24 cellular contexts compared by ENCODE assay signal in the genomic region with DNA sequence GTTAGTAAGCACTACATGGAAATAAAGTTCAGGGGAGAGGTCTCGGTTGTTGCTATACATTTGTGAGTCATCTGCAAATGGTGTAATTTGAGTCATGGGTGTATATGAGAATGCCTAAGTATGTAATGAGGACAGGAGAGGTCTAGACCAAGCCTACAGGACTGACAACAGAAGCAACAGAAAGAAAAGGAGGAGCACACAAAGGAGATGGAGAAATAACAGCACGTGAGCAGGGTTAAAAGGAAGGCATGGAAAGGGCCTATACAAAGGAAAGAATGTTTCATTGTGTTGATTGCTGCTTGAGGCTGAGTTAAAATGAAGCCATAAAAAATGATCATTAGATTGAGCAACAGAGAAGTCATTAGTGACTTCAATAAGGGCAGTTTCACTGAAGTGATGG. TPM values are rescaled to one million over a fixed set of nuclear protein-coding genes. Genes with fewer than 3 reads are reported as not detected.
DNase-seq lines count a peak whose midpoint lies in the region; ATAC-seq, FAIRE-seq and TF ChIP-seq lines count a peak whose summit lies in the region.
"Had no signal": no experiment of that assay in that cellular context is flagged by ENCODE, and none has a peak within 500 bp of the region (broad histone marks: within the 10 kb centered on the region; RNA-seq: fewer than 3 reads in every experiment).

No MANE protein-coding gene starts in this region.

- H2BK15ac ChIP-seq in IMR-90 (ENCODE audit: low read depth, low read length) (0 out of 3 replicates have a peak overlapping the region, but pooled peaks have one; percentile 0), mesenchymal stem cell (ENCODE audit: low read depth, poor library complexity, severe bottlenecking) (no peak overlapping the region)

- no peaks in the 10 kb centered on the region for H3K36me3 Mint-ChIP-seq in astrocyte (ENCODE audit: low read depth, unreplicated experiment)
- H3K36me3 Mint-ChIP-seq: memory B cell; naive thymus-derived CD4-positive, alpha-beta T cell had no signal

- H2BK20ac ChIP-seq in IMR-90 (ENCODE audit: low read depth, low read length): peak overlapping the region; percentile 50; the same call in 1 of the 2 replicates

- H3K4ac ChIP-seq in IMR-90 (ENCODE audit: low read depth, low read length) (no peak overlapping the region), mesenchymal stem cell (ENCODE audit: low read depth in 1 of 2, low read length in 2 of 2) (no peak overlapping the region)

- no peak overlapping the region for H2AK9ac ChIP-seq in IMR-90 (replicated peaks; ENCODE audit: low read depth, low read length, poor library complexity)

- no peak for FAIRE-seq in astrocyte (lab: Jason Lieb, UNC)
- FAIRE-seq: urothelium cell line had no signal

- H3K9me1 ChIP-seq in IMR-90 (ENCODE audit: insufficient read depth, low read length): no peaks in the 10 kb centered on the region

- H3K4me2 ChIP-seq in IMR-90 (ENCODE audit: low read depth, low read length) (no peak overlapping the region), astrocyte (ENCODE audit: low read length) (no peak overlapping the region), mesenchymal stem cell (ENCODE audit: low read length, poor library complexity, severe bottlenecking) (no peak overlapping the region)
- H3K4me2 ChIP-seq: BLaER1 treated with 17β-estradiol and CSF1 and Interleukin-3, amounts not matched to agents 10 nM and 100 nM had no signal

- no TSS peak for BruUV-seq in IMR-90 (replicated peaks; lab: Mats Ljungman, UMichigan)

- H2BK5ac ChIP-seq in IMR-90 (ENCODE audit: low read depth, low read length, poor library complexity, severe bottlenecking) (no peak overlapping the region), mesenchymal stem cell (ENCODE audit: low read depth, low read length, poor library complexity, severe bottlenecking) (no peak overlapping the region)

- no peaks in the 10 kb centered on the region for H3K4me1 ChIP-seq in IMR-90 (ENCODE audit: control insufficient read depth, insufficient read depth, low read length)
- no peaks in the 10 kb centered on the region for H3K4me1 ChIP-seq in astrocyte (ENCODE audit: insufficient read depth, low read length)
- H3K4me1 ChIP-seq in mesenchymal stem cell (ENCODE audit: control insufficient read depth, insufficient read depth, low read depth, low read length): peaks cover 1% of the 10 kb centered on the region
- H3K4me1 ChIP-seq in adrenal gland (replicated peaks in 1 of 2): no peaks in the 10 kb centered on the region
- H3K4me1 ChIP-seq: BLaER1 treated with 17β-estradiol and CSF1 and Interleukin-3, amounts not matched to agents 10 nM and 100 nM; right lobe of liver; suprapubic skin had no signal

- intact Hi-C loops in IMR-90 (cut with micrococcal nuclease) (no loop called here), adrenal gland (cut with DNase I) (no loop called here)

- H4K20me1 ChIP-seq in IMR-90 (ENCODE audit: insufficient read depth, low read length): no peaks in the 10 kb centered on the region
- H4K20me1 ChIP-seq in astrocyte (ENCODE audit: insufficient read depth, low read length): no peaks in the 10 kb centered on the region
- H4K20me1 ChIP-seq: BLaER1 treated with 17β-estradiol and CSF1 and Interleukin-3, amounts not matched to agents 10 nM and 100 nM had no signal

- CTCF ChIA-PET in IMR-90 (lab: Yijun Ruan, JAX): no interaction called here

- no peak for TF ChIP-seq POLR2A in IMR-90 (IDR thresholded peaks at IDR 0.05; ENCODE audit: low read depth, low read length)
- no peak for TF ChIP-seq POLR2A in adrenal gland (IDR thresholded peaks at IDR 0.05)

- H3K18ac ChIP-seq in IMR-90 (ENCODE audit: low read depth, low read length) (no peak overlapping the region), mesenchymal stem cell (ENCODE audit: low read depth in 1 of 2, low read length in 2 of 2) (no peak overlapping the region)

- no peaks in the 10 kb centered on the region for H3K9me3 Mint-ChIP-seq in astrocyte (ENCODE audit: unreplicated experiment)
- H3K9me3 Mint-ChIP-seq: memory B cell had no signal

- H3K27ac Mint-ChIP-seq in astrocyte (ENCODE audit: unreplicated experiment): no peak overlapping the region
- H3K27ac Mint-ChIP-seq: activated CD4-positive, alpha-beta T cell treated with anti-CD3 and anti-CD28 coated beads, Interleukin-2, amount 10 ng/mL, durations not matched to agents 7 days and 5 days; memory B cell; naive thymus-derived CD4-positive, alpha-beta T cell had no signal

- WGBS in IMR-90 (ENCODE audit: extremely low coverage in 2 of 2, insufficient read length in 1 of 2), 2 experiments: 50% methylated on average over 2 of the region's 2 CpGs; no CpG with 5 or more reads in 1 of the 2 experiments
- 63% methylated on average over 2 of the region's 2 CpGs for WGBS in mesenchymal stem cell
- 86 to 88% (median 87%) methylated on average over 2 of the region's 2 CpGs for WGBS in adrenal gland, 4 donors

- DNase-seq in DMS53 treated with DMSO at 0.1 percent for 48 hours (lab: John Stamatoyannopoulos, UW; ENCODE audit: unreplicated experiment): peak; percentile 34
- DNase-seq in IMR-90: peak; percentile 79
- peak; percentile 12 for DNase-seq in astrocyte (ENCODE audit: low read depth)
- peak; percentile 61 for DNase-seq in mesenchymal stem cell
- no peak for DNase-seq in DMS153 treated with DMSO at 0.1 percent for 48 hours (lab: John Stamatoyannopoulos, UW; ENCODE audit: unreplicated experiment)
- DNase-seq in activated CD8-positive, alpha-beta memory T cell treated with anti-CD3 and anti-CD28 coated beads for 24 hours: no peak
- DNase-seq in adrenal gland: no peak
- no peak for DNase-seq in activated effector memory CD4-positive, alpha-beta T cell treated with anti-CD3 and anti-CD28 coated beads, Interleukin-2, amount 50 U/mL, for 16 hours
- DNase-seq: activated CD4-positive, alpha-beta T cell treated with anti-CD3 and anti-CD28 coated beads, Interleukin-2, amount 10 ng/mL, durations not matched to agents 7 days and 5 days; caudate nucleus; erythroblast; GF-D8; H7; naive thymus-derived CD4-positive, alpha-beta T cell; NCI-H1436; OCI-M1; ovary; right lobe of liver; SIG-M5 had no signal

- H3K27ac ChIP-seq in IMR-90 (ENCODE audit: insufficient read depth, low read length): no peak overlapping the region
- H3K27ac ChIP-seq in astrocyte (ENCODE audit: low read depth, low read length): no peak overlapping the region
- H3K27ac ChIP-seq in mesenchymal stem cell (ENCODE audit: low read length, poor library complexity, severe bottlenecking): no peak overlapping the region
- no peak overlapping the region for H3K27ac ChIP-seq in adrenal gland
- H3K27ac ChIP-seq: BLaER1 treated with 17β-estradiol and CSF1 and Interleukin-3, amounts not matched to agents 10 nM and 100 nM; ovary; right lobe of liver; suprapubic skin had no signal

- peaks cover 2% of the 10 kb centered on the region for H3K4me1 Mint-ChIP-seq in astrocyte (ENCODE audit: low read depth, unreplicated experiment)
- H3K4me1 Mint-ChIP-seq: activated CD4-positive, alpha-beta T cell treated with anti-CD3 and anti-CD28 coated beads, Interleukin-2, amount 10 ng/mL, durations not matched to agents 7 days and 5 days; naive thymus-derived CD4-positive, alpha-beta T cell had no signal

- POLR2A ChIA-PET in IMR-90 (lab: Charles Lee; ENCODE audit: unreplicated experiment): no interaction called here

- H3K4me3 Mint-ChIP-seq in astrocyte (ENCODE audit: unreplicated experiment): no peak overlapping the region
- H3K4me3 Mint-ChIP-seq: activated CD4-positive, alpha-beta T cell treated with anti-CD3 and anti-CD28 coated beads, Interleukin-2, amount 10 ng/mL, durations not matched to agents 7 days and 5 days; memory B cell; naive thymus-derived CD4-positive, alpha-beta T cell had no signal

- H3K79me1 ChIP-seq in IMR-90 (ENCODE audit: low read depth in 1 of 2, low read length in 2 of 2): no peaks in the 10 kb centered on the region
- H3K79me1 ChIP-seq in mesenchymal stem cell (replicated peaks; ENCODE audit: low read length, poor library complexity, severe bottlenecking): no peaks in the 10 kb centered on the region

- H3K36me3 ChIP-seq in IMR-90 (ENCODE audit: control insufficient read depth, insufficient read depth, low read length) (no peaks in the 10 kb centered on the region), astrocyte (ENCODE audit: insufficient read depth, low read length) (no peaks in the 10 kb centered on the region), mesenchymal stem cell (ENCODE audit: control insufficient read depth in 1 of 2, insufficient read depth in 2 of 2, low read depth in 1 of 2, low read length in 2 of 2) (no peaks in the 10 kb centered on the region), adrenal gland (replicated peaks in 1 of 2) (no peaks in the 10 kb centered on the region)
- H3K36me3 ChIP-seq: BLaER1 treated with 17β-estradiol and CSF1 and Interleukin-3, amounts not matched to agents 10 nM and 100 nM; ovary; right lobe of liver; suprapubic skin had no signal

- H3K4me3 ChIP-seq in IMR-90 (ENCODE audit: insufficient read depth, low read depth, low read length) (no peak overlapping the region), astrocyte (ENCODE audit: insufficient read depth, low read depth, low read length) (no peak overlapping the region), mesenchymal stem cell (ENCODE audit: insufficient read depth in 1 of 2, low read depth in 1 of 2, low read length in 2 of 2) (no peak overlapping the region), adrenal gland (no peak overlapping the region)
- H3K4me3 ChIP-seq: BLaER1 treated with 17β-estradiol and CSF1 and Interleukin-3, amounts not matched to agents 10 nM and 100 nM; ovary; right lobe of liver; suprapubic skin had no signal

- H2AK5ac ChIP-seq in IMR-90 (ENCODE audit: low read depth, low read length): no peak overlapping the region
- no peak overlapping the region for H2AK5ac ChIP-seq in mesenchymal stem cell (ENCODE audit: low read length, severe bottlenecking)

- H4K91ac ChIP-seq in IMR-90 (ENCODE audit: insufficient read depth, low read depth, low read length): peak overlapping the region; percentile 28; the same call in 1 of the 2 replicates
- no peak overlapping the region for H4K91ac ChIP-seq in mesenchymal stem cell (ENCODE audit: low read length)

- H2AFZ ChIP-seq in IMR-90 (replicated peaks; ENCODE audit: low read length, poor library complexity) (no peak overlapping the region), astrocyte (ENCODE audit: low read depth, low read length) (no peak overlapping the region), mesenchymal stem cell (ENCODE audit: low read depth, low read length) (no peak overlapping the region)

- H4K8ac ChIP-seq in IMR-90 (ENCODE audit: low read depth in 2 of 2, low read length in 2 of 2) (no peak overlapping the region), mesenchymal stem cell (ENCODE audit: low read length) (no peak overlapping the region)

- H3K27me3 ChIP-seq in IMR-90 (ENCODE audit: control insufficient read depth, insufficient read depth, low read length) (no peaks in the 10 kb centered on the region), astrocyte (ENCODE audit: insufficient read depth, low read length) (no peaks in the 10 kb centered on the region), mesenchymal stem cell (ENCODE audit: control insufficient read depth in 1 of 2, insufficient read depth in 1 of 2, low read length in 2 of 2) (no peaks in the 10 kb centered on the region), adrenal gland (no peaks in the 10 kb centered on the region)
- H3K27me3 ChIP-seq: ovary, right lobe of liver, suprapubic skin had no signal

- H3K56ac ChIP-seq in IMR-90 (ENCODE audit: extremely low read depth, insufficient read depth, low read length): no peak overlapping the region

- H2BK12ac ChIP-seq in mesenchymal stem cell (ENCODE audit: low read length in 2 of 2): no peak overlapping the region

- H2BK120ac ChIP-seq in IMR-90 (ENCODE audit: low read depth, low read length) (no peak overlapping the region; the same call in 1 of the 2 replicates), mesenchymal stem cell (ENCODE audit: low read depth, low read length) (no peak overlapping the region)

- H3K9ac ChIP-seq in IMR-90 (ENCODE audit: low read depth, low read length): no peak overlapping the region
- H3K9ac ChIP-seq in astrocyte (ENCODE audit: low read length): no peak overlapping the region
- no peak overlapping the region for H3K9ac ChIP-seq in mesenchymal stem cell (ENCODE audit: low read length)
- H3K9ac ChIP-seq: BLaER1 treated with 17β-estradiol and CSF1 and Interleukin-3, amounts not matched to agents 10 nM and 100 nM had no signal

- H3K9me3 ChIP-seq in IMR-90 (ENCODE audit: control insufficient read depth, insufficient read depth, low read length) (no peaks in the 10 kb centered on the region), astrocyte (ENCODE audit: insufficient read depth, low read depth, low read length) (no peaks in the 10 kb centered on the region), mesenchymal stem cell (ENCODE audit: control insufficient read depth, low read length) (peaks cover 4% of the 10 kb centered on the region), adrenal gland (replicated peaks in 1 of 3) (no peaks in the 10 kb centered on the region)
- H3K9me3 ChIP-seq: ovary, right lobe of liver, suprapubic skin had no signal

- TF ChIP-seq CTCF in IMR-90 (conservative IDR thresholded peaks at IDR 0.05; ENCODE audit: low read depth, low read length) (no peak), astrocyte (IDR thresholded peaks at IDR 0.05; ENCODE audit: insufficient read depth, low read depth, low read length) (no peak), adrenal gland (IDR thresholded peaks at IDR 0.05) (no peak)

- peak; percentile 79 for ATAC-seq in IMR-90 (ENCODE audit: low read depth)
- ATAC-seq: naive thymus-derived CD4-positive, alpha-beta T cell; right lobe of liver had no signal

- no peak for TF ChIP-seq RAD21 in IMR-90 (IDR thresholded peaks at IDR 0.05; ENCODE audit: low read length)

- H4K5ac ChIP-seq in IMR-90 (ENCODE audit: low read depth, low read length): no peak overlapping the region

- in situ Hi-C loops in IMR-90 (cut with MboI; ENCODE audit: low sequenced_read_pairs): no loop called here

- H3K23ac ChIP-seq in IMR-90 (ENCODE audit: low read depth, low read length) (peak overlapping the region; percentile 19; the same call in 1 of the 2 replicates), mesenchymal stem cell (ENCODE audit: low read length in 2 of 2) (no peak overlapping the region)

- dilution Hi-C loops in IMR-90 (cut with HindIII; ENCODE audit: low sequenced_read_pairs, unreplicated experiment): no loop called here

- H3K79me2 ChIP-seq in astrocyte (ENCODE audit: insufficient read depth, low read length): no peaks in the 10 kb centered on the region

- H3K27me3 Mint-ChIP-seq in astrocyte (ENCODE audit: low read depth, unreplicated experiment): peaks cover 2% of the 10 kb centered on the region

- H3K14ac ChIP-seq in IMR-90 (replicated peaks; ENCODE audit: low read depth, low read length): no peak overlapping the region
- no peak overlapping the region for H3K14ac ChIP-seq in mesenchymal stem cell (ENCODE audit: low read length in 2 of 2)

RNA-seq across cellular contexts. Expression of a gene that starts 28.0 kb away (rescaled TPM):
- total RNA-seq in IMR-90 (2012; rRNA removed) (1.4 and 2.2 TPM in 2 replicates), astrocyte (1.6 and 2.4 TPM in 2 replicates), adrenal gland (1 to 10 TPM in 7 of 8 donors, under 1 TPM in 1; 0.93 to 2.6 (median 1.6) TPM)
- polyA plus RNA-seq in IMR-90 (2012; rRNA removed) (0.56 and 0.72 TPM in 2 replicates), adrenal gland (under 1 TPM; 0.74 to 0.90 (median 0.88) TPM)
- polyA plus RNA-seq in IMR-90 (2012; cell fraction: cytosol; rRNA removed): 0.11 and 0.15 TPM in 2 replicates
- polyA plus RNA-seq in IMR-90 (2012; cell fraction: nucleus; rRNA removed; ENCODE audit: low replicate concordance): 0.18 and 2.3 TPM in 2 replicates
- 2.5 TPM for polyA plus RNA-seq in mesenchymal stem cell (2013, experiment 1 of 2)
- polyA plus RNA-seq in mesenchymal stem cell (2013, experiment 2 of 2): 2.5 TPM
- total RNA-seq: activated CD4-positive, alpha-beta T cell treated with anti-CD3 and anti-CD28 coated beads, Interleukin-2, amount 10 ng/mL, durations not matched to agents 7 days and 5 days; naive thymus-derived CD4-positive, alpha-beta T cell; T-helper 1 cell treated with Interleukin-12 subunit alpha and Interleukin-12 subunit beta and Interleukin-4 antibody, amounts not matched to agents 30 ng/mL and 1 ng/mL, for 36 hours had no signal
- polyA plus RNA-seq: naive thymus-derived CD4-positive, alpha-beta T cell had no signal

RNA-seq across cellular contexts. Expression of a gene that starts 37.8 kb away (rescaled TPM):
- total RNA-seq in IMR-90 (2012; rRNA removed): 46.4 and 56.6 TPM in 2 replicates
- 49.9 and 52.1 TPM in 2 replicates for polyA plus RNA-seq in IMR-90 (2012; rRNA removed)
- 32.9 and 56.4 TPM in 2 replicates for polyA plus RNA-seq in IMR-90 (2012; cell fraction: cytosol; rRNA removed)
- polyA plus RNA-seq in IMR-90 (2012; cell fraction: nucleus; rRNA removed; ENCODE audit: low replicate concordance): 37.9 and 66.1 TPM in 2 replicates
- total RNA-seq in astrocyte: 1.2 and 2.2 TPM in 2 replicates
- 72.2 TPM for polyA plus RNA-seq in mesenchymal stem cell (2013, experiment 1 of 2)
- polyA plus RNA-seq in mesenchymal stem cell (2013, experiment 2 of 2): 74.4 TPM
- total RNA-seq in adrenal gland: 100 to 1,000 TPM in 5 of 8 donors, 10 to 100 TPM in 3; 61.0 to 156 (median 102) TPM
- polyA plus RNA-seq in adrenal gland: 10 to 100 TPM; 11.7 to 98.6 (median 13.0) TPM
- total RNA-seq: activated CD4-positive, alpha-beta T cell treated with anti-CD3 and anti-CD28 coated beads, Interleukin-2, amount 10 ng/mL, durations not matched to agents 7 days and 5 days; T-helper 1 cell treated with Interleukin-12 subunit alpha and Interleukin-12 subunit beta and Interleukin-4 antibody, amounts not matched to agents 30 ng/mL and 1 ng/mL, for 36 hours had no signal
- polyA plus RNA-seq: naive thymus-derived CD4-positive, alpha-beta T cell had no signal

Comparison
In these comparisons a context has a peak if more than half of its experiments do, and no peak if none do; other contexts are left out.
1. DNase-seq: peak in DMS53 treated with DMSO at 0.1 percent for 48 hours (single experiment), IMR-90 (single experiment), astrocyte (single experiment) and mesenchymal stem cell (single experiment); none in DMS153 treated with DMSO at 0.1 percent for 48 hours (single experiment), activated CD8-positive, alpha-beta memory T cell treated with anti-CD3 and anti-CD28 coated beads for 24 hours (single experiment), adrenal gland (0 of 7) and activated effector memory CD4-positive, alpha-beta T cell treated with anti-CD3 and anti-CD28 coated beads, Interleukin-2, amount 50 U/mL, for 16 hours (single experiment).
2. RNA of a gene that starts 37.8 kb away (total RNA-seq): 61.0 to 156 TPM in adrenal gland and 46.4 to 56.6 TPM in IMR-90; 1.2 to 2.2 TPM in astrocyte; every median in the first group is over 10 times any median in the second.